7 cellular contexts compared by ENCODE assay signal in the genomic region with DNA sequence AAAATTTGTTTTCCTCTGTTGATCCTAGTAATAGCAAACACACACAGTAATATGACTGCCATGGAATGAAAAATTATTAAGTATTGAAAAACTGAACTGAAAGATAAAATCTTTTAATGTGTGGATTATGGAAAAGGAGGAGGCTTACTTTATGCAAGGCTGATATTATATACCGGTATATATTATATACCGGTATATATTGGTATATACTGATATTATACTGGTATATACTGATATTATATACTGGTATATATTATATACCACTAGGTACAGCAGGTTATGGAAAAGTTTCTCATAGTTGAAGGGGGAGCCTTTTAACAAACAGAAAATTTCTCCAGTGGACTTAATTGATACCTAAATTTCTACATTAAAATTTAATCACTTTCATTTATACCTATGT.
"Had no signal": no experiment of that assay in that cellular context is flagged by ENCODE, and none has a peak within 500 bp of the region (broad histone marks: within the 10 kb centered on the region; RNA-seq: fewer than 3 reads in every experiment).

No MANE protein-coding gene starts in this region.

- H3K4me3 ChIP-seq: K562 had no signal

- H3K4me3 Mint-ChIP-seq: IgD-negative memory B cell had no signal

- H3K27me3 Mint-ChIP-seq: IgD-negative memory B cell had no signal

- H3K27ac ChIP-seq: HL-60, KMS-11 had no signal

- H3K4me1 Mint-ChIP-seq: IgD-negative memory B cell had no signal

- H3K36me3 Mint-ChIP-seq: IgD-negative memory B cell had no signal

- H3K27ac Mint-ChIP-seq: IgD-negative memory B cell had no signal

- DNase-seq: IMR-90, KBM-7, KG1 had no signal
